ENCODE assay signal across 2 cellular contexts in the genomic region with DNA sequence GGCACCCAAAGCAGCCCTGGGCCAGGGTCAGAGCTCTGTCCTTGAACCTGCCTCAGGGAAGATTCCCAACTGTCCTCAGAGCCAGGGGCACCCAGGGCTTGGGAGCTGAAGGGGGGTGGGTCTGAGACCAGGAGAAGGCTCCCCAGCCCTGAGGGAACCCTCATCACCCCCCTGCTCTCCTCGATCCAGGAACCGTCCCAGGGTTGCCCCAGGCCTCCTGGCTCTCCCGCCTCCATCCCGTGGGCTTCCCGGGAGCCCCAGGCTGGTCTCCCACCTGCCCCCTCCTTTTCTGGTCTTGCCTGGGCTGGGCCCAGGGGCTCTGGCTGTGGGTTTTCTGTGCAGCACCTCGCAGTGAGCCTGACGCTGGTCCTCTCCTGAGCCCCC.
A peak's percentile ranks its signal among the peaks of the same experiment; 100 is the strongest.
TF ChIP-seq lines count a peak whose summit lies in the region.

No MANE protein-coding gene starts in this region.

TF ChIP-seq in A549, 52 proteins besides CTCF, POLR2A, EP300 and RAD21 (continued from another document):
- TF ChIP-seq PBX3 (IDR thresholded peaks at IDR 0.05) (0 out of 2 replicates have a peak, but pooled peaks have one; percentile 14), HOXA7 (CRISPR knock-in tag; IDR thresholded peaks at IDR 0.05) (no peak), MAFK (IDR thresholded peaks at IDR 0.05; ENCODE audit: partially characterized antibody) (no peak), JUNB (IDR thresholded peaks at IDR 0.05) (no peak), KDM1A (IDR thresholded peaks at IDR 0.05; ENCODE audit: low read depth) (no peak), CBX8 (IDR thresholded peaks at IDR 0.05) (no peak), BHLHE40 (IDR thresholded peaks at IDR 0.05; ENCODE audit: low read depth, low read length) (no peak), HOXB5 (CRISPR knock-in tag; IDR thresholded peaks at IDR 0.05) (no peak)
- TF ChIP-seq, protein P1, sequence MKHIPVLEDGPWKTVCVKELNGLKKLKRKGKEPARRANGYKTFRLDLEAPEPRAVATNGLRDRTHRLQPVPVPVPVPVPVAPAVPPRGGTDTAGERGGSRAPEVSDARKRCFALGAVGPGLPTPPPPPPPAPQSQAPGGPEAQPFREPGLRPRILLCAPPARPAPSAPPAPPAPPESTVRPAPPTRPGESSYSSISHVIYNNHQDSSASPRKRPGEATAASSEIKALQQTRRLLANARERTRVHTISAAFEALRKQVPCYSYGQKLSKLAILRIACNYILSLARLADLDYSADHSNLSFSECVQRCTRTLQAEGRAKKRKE (CRISPR knock-in tag; IDR thresholded peaks at IDR 0.05; ENCODE audit: low read depth): no peak
- TF ChIP-seq, protein P2, sequence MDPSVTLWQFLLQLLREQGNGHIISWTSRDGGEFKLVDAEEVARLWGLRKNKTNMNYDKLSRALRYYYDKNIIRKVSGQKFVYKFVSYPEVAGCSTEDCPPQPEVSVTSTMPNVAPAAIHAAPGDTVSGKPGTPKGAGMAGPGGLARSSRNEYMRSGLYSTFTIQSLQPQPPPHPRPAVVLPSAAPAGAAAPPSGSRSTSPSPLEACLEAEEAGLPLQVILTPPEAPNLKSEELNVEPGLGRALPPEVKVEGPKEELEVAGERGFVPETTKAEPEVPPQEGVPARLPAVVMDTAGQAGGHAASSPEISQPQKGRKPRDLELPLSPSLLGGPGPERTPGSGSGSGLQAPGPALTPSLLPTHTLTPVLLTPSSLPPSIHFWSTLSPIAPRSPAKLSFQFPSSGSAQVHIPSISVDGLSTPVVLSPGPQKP (IDR thresholded peaks at IDR 0.05; ENCODE audit: low read depth, low read length): no peak
- TF ChIP-seq, protein P3, sequence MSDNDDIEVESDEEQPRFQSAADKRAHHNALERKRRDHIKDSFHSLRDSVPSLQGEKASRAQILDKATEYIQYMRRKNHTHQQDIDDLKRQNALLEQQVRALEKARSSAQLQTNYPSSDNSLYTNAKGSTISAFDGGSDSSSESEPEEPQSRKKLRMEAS (IDR thresholded peaks at IDR 0.05): no peak
- TF ChIP-seq, protein P4, sequence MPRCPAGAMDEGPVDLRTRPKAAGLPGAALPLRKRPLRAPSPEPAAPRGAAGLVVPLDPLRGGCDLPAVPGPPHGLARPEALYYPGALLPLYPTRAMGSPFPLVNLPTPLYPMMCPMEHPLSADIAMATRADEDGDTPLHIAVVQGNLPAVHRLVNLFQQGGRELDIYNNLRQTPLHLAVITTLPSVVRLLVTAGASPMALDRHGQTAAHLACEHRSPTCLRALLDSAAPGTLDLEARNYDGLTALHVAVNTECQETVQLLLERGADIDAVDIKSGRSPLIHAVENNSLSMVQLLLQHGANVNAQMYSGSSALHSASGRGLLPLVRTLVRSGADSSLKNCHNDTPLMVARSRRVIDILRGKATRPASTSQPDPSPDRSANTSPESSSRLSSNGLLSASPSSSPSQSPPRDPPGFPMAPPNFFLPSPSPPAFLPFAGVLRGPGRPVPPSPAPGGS (IDR thresholded peaks at IDR 0.05): 0 out of 3 replicates have a peak, but pooled peaks have one; percentile 20

TF ChIP-seq in neural cell, 6 proteins besides CTCF, POLR2A, EP300 and RAD21 (continued from another document):
- TF ChIP-seq REST (IDR thresholded peaks at IDR 0.05; ENCODE audit: borderline replicate concordance): no peak
- TF ChIP-seq MXI1 (conservative IDR thresholded peaks at IDR 0.05; ENCODE audit: poor library complexity, severe bottlenecking): no peak
TF ChIP-seq in neural cell: peak in this region for 0.
